39 cellular contexts compared by ENCODE assay signal in the genomic region with DNA sequence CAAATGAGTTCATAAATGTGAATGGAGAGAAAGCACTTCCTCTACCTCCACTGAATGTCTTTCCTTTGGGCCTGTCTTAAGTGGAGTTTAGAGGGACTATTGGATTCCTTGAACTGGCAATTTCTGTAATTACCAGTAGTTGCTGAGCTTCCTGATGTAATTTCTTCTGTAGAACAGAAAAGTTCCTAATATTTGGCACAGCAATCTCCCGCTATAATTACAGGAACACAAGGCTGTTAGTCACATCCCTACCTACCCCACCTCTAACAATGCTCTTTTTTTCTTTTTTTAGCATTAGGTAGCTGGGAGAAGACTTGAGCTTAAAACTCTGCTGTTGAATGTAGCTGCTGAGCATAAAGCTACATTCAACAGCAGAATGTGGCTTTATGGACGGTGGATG.
"Had no signal": no experiment of that assay in that cellular context is flagged by ENCODE, and none has a peak within 500 bp of the region (broad histone marks: within the 10 kb centered on the region; RNA-seq: fewer than 3 reads in every experiment).

No MANE protein-coding gene starts in this region.

- H3K27me3 ChIP-seq: adrenal gland, breast epithelium, cardiac muscle cell, esophagus muscularis mucosa, gastrocnemius medialis, heart right ventricle, hepatocyte had no signal

- H3K36me3 Mint-ChIP-seq: activated CD4-positive, alpha-beta memory T cell treated with anti-CD3 and anti-CD28 coated beads for 36 hours; activated naive CD4-positive, alpha-beta T cell treated with anti-CD3 and anti-CD28 coated beads, Interleukin-2, amount 50 U/mL, for 24 hours; activated naive CD8-positive, alpha-beta T cell treated with anti-CD3 and anti-CD28 coated beads for 36 hours; brain had no signal

- H3K9me3 ChIP-seq: adrenal gland, ascending aorta, breast epithelium, esophagus muscularis mucosa, gastrocnemius medialis, heart right ventricle had no signal

- DNase-seq: activated CD4-positive, alpha-beta memory T cell treated with anti-CD3 and anti-CD28 coated beads for 36 hours; activated CD4-positive, alpha-beta T cell treated with anti-CD3 and anti-CD28 coated beads for 36 hours; activated CD4-positive, alpha-beta T cell treated with anti-CD3 and anti-CD28 coated beads, Interleukin-2, amount 10 ng/mL, durations not matched to agents 24 days and 14 days; activated CD4-positive, CD25-positive, alpha-beta regulatory T cell; activated CD4-positive, CD25-positive, alpha-beta regulatory T cell treated with anti-CD3 and anti-CD28 coated beads, Interleukin-2, amount 50 U/mL, for 72 hours; activated CD8-positive, alpha-beta memory T cell treated with anti-CD3 and anti-CD28 coated beads, Interleukin-2, amount 10 ng/mL, durations not matched to agents 7 days and 5 days; activated CD8-positive, alpha-beta memory T cell treated with anti-CD3 and anti-CD28 coated beads, Interleukin-2, amount 50 U/mL, for 4 hours; activated CD8-positive, alpha-beta T cell treated with anti-CD3 and anti-CD28 coated beads, Interleukin-2, amount 10 ng/mL, durations not matched to agents 7 days and 5 days; activated effector memory CD4-positive, alpha-beta T cell treated with anti-CD3 and anti-CD28 coated beads, Interleukin-2, amount 50 U/mL, for 16 hours; activated naive CD4-positive, alpha-beta T cell treated with anti-CD3 and anti-CD28 coated beads for 36 hours; activated naive CD8-positive, alpha-beta T cell treated with anti-CD3 and anti-CD28 coated beads for 36 hours; activated naive CD8-positive, alpha-beta T cell treated with anti-CD3 and anti-CD28 coated beads, Interleukin-2, amount 50 U/mL, for 24 hours; activated T-cell treated with anti-CD3 and anti-CD28 coated beads, Interleukin-2, amount 50 U/mL, for 1 hour; activated T-cell treated with anti-CD3 and anti-CD28 coated beads, Interleukin-2, amount 50 U/mL, for 48 hours; adrenal gland; amygdala; central memory CD4-positive, alpha-beta T cell; effector CD4-positive, alpha-beta T cell; effector memory CD8-positive, alpha-beta T cell; erythroblast; foreskin keratinocyte; gastrocnemius medialis; glutamatergic neuron; heart right ventricle; T-helper 17 cell; T1000; WERI-Rb-1 had no signal

- H3K4me3 ChIP-seq: adrenal gland, ascending aorta, breast epithelium, cardiac muscle cell, coronary artery, esophagus muscularis mucosa, gastrocnemius medialis, heart right ventricle, hepatocyte had no signal

- H3K4me1 ChIP-seq: adrenal gland, ascending aorta, breast epithelium, foreskin keratinocyte, gastrocnemius medialis had no signal

- H3K9me3 Mint-ChIP-seq: activated CD4-positive, alpha-beta memory T cell treated with anti-CD3 and anti-CD28 coated beads for 36 hours; activated naive CD4-positive, alpha-beta T cell treated with anti-CD3 and anti-CD28 coated beads for 36 hours; activated naive CD4-positive, alpha-beta T cell treated with anti-CD3 and anti-CD28 coated beads, Interleukin-2, amount 50 U/mL, for 24 hours; activated naive CD8-positive, alpha-beta T cell treated with anti-CD3 and anti-CD28 coated beads for 36 hours; activated T-helper 1 cell treated with anti-CD3 and anti-CD28 coated beads, Interleukin-12 subunit alpha, Interleukin-12 subunit beta, Interleukin-2, Interleukin-4 antibody, amounts not matched to agents 30 ng/mL and 10 ng/mL and 1 ng/mL, durations not matched to agents 14 hours and 24 hours and 36 hours; dendritic cell treated with granulocyte-macrophage colony-stimulating factor and Interleukin-4, amounts not matched to agents 40 ng/mL and 50 ng/mL, for 4 days; effector memory CD8-positive, alpha-beta T cell had no signal

- H2AFZ ChIP-seq: hepatocyte had no signal

- H3K27ac ChIP-seq: adrenal gland, ascending aorta, breast epithelium, cardiac muscle cell, coronary artery, esophagus muscularis mucosa, foreskin keratinocyte, gastrocnemius medialis, heart right ventricle, hepatocyte, WERI-Rb-1 had no signal

- ATAC-seq: activated CD4-positive, alpha-beta T cell treated with anti-CD3 and anti-CD28 coated beads for 36 hours; activated CD8-positive, alpha-beta memory T cell treated with anti-CD3 and anti-CD28 coated beads, Interleukin-2, amount 10 ng/mL, durations not matched to agents 7 days and 5 days; activated CD8-positive, alpha-beta T cell treated with anti-CD3 and anti-CD28 coated beads, Interleukin-2, amount 10 ng/mL, durations not matched to agents 7 days and 5 days; activated naive CD8-positive, alpha-beta T cell treated with anti-CD3 and anti-CD28 coated beads, Interleukin-2, amount 50 U/mL, for 24 hours; effector memory CD8-positive, alpha-beta T cell; foreskin keratinocyte; gastrocnemius medialis; heart right ventricle; T-helper 17 cell had no signal

- H3K27me3 Mint-ChIP-seq: activated CD4-positive, alpha-beta memory T cell treated with anti-CD3 and anti-CD28 coated beads for 36 hours; activated CD4-positive, alpha-beta T cell treated with anti-CD3 and anti-CD28 coated beads, Interleukin-2, amount 10 ng/mL, durations not matched to agents 24 days and 14 days; activated CD8-positive, alpha-beta memory T cell treated with anti-CD3 and anti-CD28 coated beads, Interleukin-2, amount 10 ng/mL, durations not matched to agents 7 days and 5 days; activated naive CD4-positive, alpha-beta T cell treated with anti-CD3 and anti-CD28 coated beads, Interleukin-2, amount 50 U/mL, for 24 hours; dendritic cell treated with granulocyte-macrophage colony-stimulating factor and Interleukin-4, amounts not matched to agents 40 ng/mL and 50 ng/mL, for 4 days; effector memory CD8-positive, alpha-beta T cell; T-helper 17 cell had no signal

- H3K4me3 Mint-ChIP-seq: activated CD4-positive, alpha-beta memory T cell treated with anti-CD3 and anti-CD28 coated beads for 36 hours; activated CD4-positive, alpha-beta T cell treated with anti-CD3 and anti-CD28 coated beads for 36 hours; activated CD4-positive, alpha-beta T cell treated with anti-CD3 and anti-CD28 coated beads, Interleukin-2, amount 10 ng/mL, durations not matched to agents 24 days and 14 days; activated CD8-positive, alpha-beta memory T cell treated with anti-CD3 and anti-CD28 coated beads, Interleukin-2, amount 10 ng/mL, durations not matched to agents 7 days and 5 days; activated CD8-positive, alpha-beta T cell treated with anti-CD3 and anti-CD28 coated beads, Interleukin-2, amount 10 ng/mL, durations not matched to agents 7 days and 5 days; activated naive CD4-positive, alpha-beta T cell treated with anti-CD3 and anti-CD28 coated beads for 36 hours; activated naive CD4-positive, alpha-beta T cell treated with anti-CD3 and anti-CD28 coated beads, Interleukin-2, amount 50 U/mL, for 24 hours; activated naive CD8-positive, alpha-beta T cell treated with anti-CD3 and anti-CD28 coated beads for 36 hours; activated naive CD8-positive, alpha-beta T cell treated with anti-CD3 and anti-CD28 coated beads, Interleukin-2, amount 50 U/mL, for 24 hours; activated T-helper 1 cell treated with anti-CD3 and anti-CD28 coated beads, Interleukin-12 subunit alpha, Interleukin-12 subunit beta, Interleukin-2, Interleukin-4 antibody, amounts not matched to agents 30 ng/mL and 10 ng/mL and 1 ng/mL, durations not matched to agents 14 hours and 24 hours and 36 hours; brain; dendritic cell treated with granulocyte-macrophage colony-stimulating factor and Interleukin-4, amounts not matched to agents 40 ng/mL and 50 ng/mL, for 4 days; effector memory CD8-positive, alpha-beta T cell; T-helper 17 cell; T-helper 2 cell treated with Interferon-gamma antibody and Interleukin-4, amounts not matched to agents 5 μg/mL and 100 μg/mL, for 36 hours had no signal

- H3K36me3 ChIP-seq: adrenal gland, ascending aorta, breast epithelium, cardiac muscle cell, esophagus muscularis mucosa, gastrocnemius medialis, heart right ventricle, WERI-Rb-1 had no signal

- H3K27ac Mint-ChIP-seq: activated CD4-positive, alpha-beta memory T cell treated with anti-CD3 and anti-CD28 coated beads for 36 hours; activated CD4-positive, alpha-beta T cell treated with anti-CD3 and anti-CD28 coated beads for 36 hours; activated CD4-positive, alpha-beta T cell treated with anti-CD3 and anti-CD28 coated beads, Interleukin-2, amount 10 ng/mL, durations not matched to agents 24 days and 14 days; activated CD8-positive, alpha-beta memory T cell treated with anti-CD3 and anti-CD28 coated beads, Interleukin-2, amount 10 ng/mL, durations not matched to agents 7 days and 5 days; activated CD8-positive, alpha-beta T cell treated with anti-CD3 and anti-CD28 coated beads, Interleukin-2, amount 10 ng/mL, durations not matched to agents 7 days and 5 days; activated naive CD4-positive, alpha-beta T cell treated with anti-CD3 and anti-CD28 coated beads for 36 hours; activated naive CD4-positive, alpha-beta T cell treated with anti-CD3 and anti-CD28 coated beads, Interleukin-2, amount 50 U/mL, for 24 hours; activated naive CD8-positive, alpha-beta T cell treated with anti-CD3 and anti-CD28 coated beads for 36 hours; activated naive CD8-positive, alpha-beta T cell treated with anti-CD3 and anti-CD28 coated beads, Interleukin-2, amount 50 U/mL, for 24 hours; activated T-helper 1 cell treated with anti-CD3 and anti-CD28 coated beads, Interleukin-12 subunit alpha, Interleukin-12 subunit beta, Interleukin-2, Interleukin-4 antibody, amounts not matched to agents 30 ng/mL and 10 ng/mL and 1 ng/mL, durations not matched to agents 14 hours and 24 hours and 36 hours; activated T-helper 2 cell treated with anti-CD3 and anti-CD28 coated beads, Interferon-gamma antibody, Interleukin-2, Interleukin-4, amounts not matched to agents 10 μg/mL and 5 μg/mL and 100 μg/mL, durations not matched to agents 14 hours and 24 hours and 36 hours; brain; dendritic cell treated with granulocyte-macrophage colony-stimulating factor and Interleukin-4, amounts not matched to agents 40 ng/mL and 50 ng/mL, for 4 days; effector memory CD8-positive, alpha-beta T cell; T-helper 2 cell treated with Interferon-gamma antibody and Interleukin-4, amounts not matched to agents 5 μg/mL and 100 μg/mL, for 36 hours had no signal

- H3K4me2 ChIP-seq: hepatocyte had no signal
